In genomic region chr3:151875759-151876158, GRCh38 we compare ENCODE assay signal across 9 cellular contexts. TPM values are rescaled to one million over a fixed set of nuclear protein-coding genes. Genes with fewer than 3 reads are reported as not detected.
DNase-seq lines count a peak whose midpoint lies in the region; ATAC-seq and TF ChIP-seq lines count a peak whose summit lies in the region.
"Had no signal": no experiment of that assay in that cellular context is flagged by ENCODE, and none has a peak within 500 bp of the region (broad histone marks: within the 10 kb centered on the region; RNA-seq: fewer than 3 reads in every experiment).

No MANE protein-coding gene starts in this region.

- H3K4me1 Mint-ChIP-seq in type B pancreatic cell (ENCODE audit: unreplicated experiment), result peaks cover 10% of the 10 kb centered on the region

- H3K27ac Mint-ChIP-seq in type B pancreatic cell, result no peak overlapping the region

- H3K4me3 Mint-ChIP-seq in type B pancreatic cell, result no peak overlapping the region

- no peaks in the 10 kb centered on the region for H3K9me3 Mint-ChIP-seq in type B pancreatic cell

- ATAC-seq in GM18867 (IDR thresholded peaks at IDR 0.05; ENCODE audit: unreplicated experiment) (peak; percentile 53), HG02759 (IDR thresholded peaks at IDR 0.05; ENCODE audit: unreplicated experiment) (peak; percentile 71), mucosa of descending colon (peak; percentile 80)

- intact Hi-C loops in mucosa of descending colon (cut with DNase I, micrococcal nuclease), result no loop called here

- no peak overlapping the region for H3K27ac ChIP-seq in brain microvascular endothelial cell

- no peak for TF ChIP-seq CTCF in mucosa of descending colon (IDR thresholded peaks at IDR 0.05)
- TF ChIP-seq CTCF in type B pancreatic cell (conservative IDR thresholded peaks at IDR 0.05), result no peak
- TF ChIP-seq CTCF in brain microvascular endothelial cell (IDR thresholded peaks at IDR 0.05; ENCODE audit: low read depth, low read length, missing control alignments), result no peak

- H3K27me3 ChIP-seq in brain microvascular endothelial cell (replicated peaks), result no peaks in the 10 kb centered on the region
- H3K27me3 ChIP-seq: adrenal gland had no signal

- no peak overlapping the region for H3K4me3 ChIP-seq in mucosa of descending colon
- no peak overlapping the region for H3K4me3 ChIP-seq in brain microvascular endothelial cell (ENCODE audit: low read depth, low read length)

- in situ Hi-C loops in brain microvascular endothelial cell (cut with HindIII; ENCODE audit: low pct_ligation_motif_present, low sequenced_read_pairs), result no loop called here

- H3K27me3 Mint-ChIP-seq in type B pancreatic cell, result no peaks in the 10 kb centered on the region

- H3K4me1 ChIP-seq in mucosa of descending colon (ENCODE audit: low read depth), result no peaks in the 10 kb centered on the region

- DNase-seq in NOMO-1 treated with DMSO at 0.1 percent for 48 hours (lab: John Stamatoyannopoulos, UW; ENCODE audit: unreplicated experiment) (peak; percentile 99), mucosa of descending colon (peak in 1 of 3 donors; percentile 37), cerebellar nuclear complex (lab: John Stamatoyannopoulos, UW) (no peak), globus pallidus (ENCODE audit: low spot score) (no peak), type B pancreatic cell (ENCODE audit: extremely low spot score, unreplicated experiment) (no peak), brain microvascular endothelial cell (no peak)

- H3K36me3 Mint-ChIP-seq in type B pancreatic cell, result no peaks in the 10 kb centered on the region

- H3K36me3 ChIP-seq in mucosa of descending colon (ENCODE audit: low read depth) (no peaks in the 10 kb centered on the region), brain microvascular endothelial cell (replicated peaks) (no peaks in the 10 kb centered on the region)
- H3K36me3 ChIP-seq: adrenal gland had no signal

- H3K9me3 ChIP-seq in mucosa of descending colon, result no peaks in the 10 kb centered on the region
- H3K9me3 ChIP-seq: adrenal gland had no signal

RNA-seq across cellular contexts. Expression of gene SUCNR1, which starts 2.3 kb away (rescaled TPM):
- under 1 TPM; 0.35 to 0.65 (median 0.41) TPM for total RNA-seq in mucosa of descending colon
- 0.75 TPM in 1 of 2 replicates, not detected in the other for total RNA-seq in type B pancreatic cell (ENCODE audit: low replicate concordance)
